7 cellular contexts compared by ENCODE assay signal in the genomic region with DNA sequence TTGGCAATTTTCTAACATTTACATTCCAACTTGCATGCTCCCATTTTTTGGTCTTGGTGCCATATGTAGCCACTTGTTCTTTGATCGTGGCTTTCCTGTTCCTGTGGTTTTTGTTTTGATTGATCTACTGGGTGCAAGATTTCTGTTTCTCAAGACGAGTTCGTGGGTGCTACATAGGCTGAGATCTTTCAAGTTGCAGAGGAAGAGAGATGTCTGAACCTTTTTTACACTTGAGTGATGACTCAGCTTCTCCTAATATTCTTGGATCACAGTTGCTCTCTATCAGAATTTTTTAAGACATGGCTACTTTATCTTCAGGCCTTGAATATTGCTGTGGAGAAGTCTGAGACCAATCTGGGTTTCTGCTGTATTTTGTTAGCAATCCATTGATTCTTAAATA.
DNase-seq lines count a peak whose midpoint lies in the region; ATAC-seq and TF ChIP-seq lines count a peak whose summit lies in the region.
"Not testable (repeated sequence)": the region's sequence is repeated elsewhere in the genome, so short reads cannot be mapped to it uniquely, and the experiment has no call there.

No MANE protein-coding gene starts in this region.

- not testable (repeated sequence) for H2AFZ ChIP-seq in OCI-LY3 (ENCODE audit: low read depth, low read length)

- CTCF ChIA-PET in activated CD4-positive, alpha-beta T cell treated with anti-CD3 and anti-CD28 coated beads, Interleukin-2, amount 10 ng/mL, durations not matched to agents 7 days and 5 days (lab: Charles Lee), result not testable (repeated sequence)

- H4K20me1 ChIP-seq in OCI-LY3 (ENCODE audit: insufficient read depth, low read length), result not testable (repeated sequence)

- H3K9me3 ChIP-seq in OCI-LY3 (ENCODE audit: insufficient read depth, low read length), result not testable (repeated sequence)

- not testable (repeated sequence) for DNase-seq in activated CD4-positive, alpha-beta T cell treated with anti-CD3 and anti-CD28 coated beads, Interleukin-2, amount 10 ng/mL, durations not matched to agents 7 days and 5 days; Right ventricle myocardium superior; natural killer cell

- POLR2A ChIA-PET in activated CD4-positive, alpha-beta T cell treated with anti-CD3 and anti-CD28 coated beads, Interleukin-2, amount 10 ng/mL, durations not matched to agents 7 days and 5 days (lab: Charles Lee), result not testable (repeated sequence)

- H3K27ac Mint-ChIP-seq in activated CD4-positive, alpha-beta T cell treated with anti-CD3 and anti-CD28 coated beads, Interleukin-2, amount 10 ng/mL, durations not matched to agents 7 days and 5 days, result peak overlapping the region; percentile 88
- H3K27ac Mint-ChIP-seq in activated naive CD8-positive, alpha-beta T cell, result peak overlapping the region; percentile 91
- peak overlapping the region; percentile 80 to 83 for H3K27ac Mint-ChIP-seq in natural killer cell

- not testable (repeated sequence) for H3K4me1 Mint-ChIP-seq in activated CD4-positive, alpha-beta T cell treated with anti-CD3 and anti-CD28 coated beads, Interleukin-2, amount 10 ng/mL, durations not matched to agents 7 days and 5 days; activated naive CD8-positive, alpha-beta T cell (ENCODE audit: low read depth); natural killer cell

- intact Hi-C loops in Right ventricle myocardium superior (cut with DNase I); natural killer cell (cut with micrococcal nuclease): not testable (repeated sequence)

- peak overlapping the region; percentile 45 for H3K4me2 ChIP-seq in OCI-LY3 (ENCODE audit: low read length)

- H3K27me3 ChIP-seq in OCI-LY3 (ENCODE audit: low read depth, low read length), result not testable (repeated sequence)

- peak; percentile 37 for ATAC-seq in GM18867 (IDR thresholded peaks at IDR 0.05; ENCODE audit: unreplicated experiment)
- ATAC-seq in HG02870 (IDR thresholded peaks at IDR 0.05; ENCODE audit: unreplicated experiment), result peak; percentile 31
- ATAC-seq in Right ventricle myocardium superior (ENCODE audit: poor library complexity), result peak; percentile 59
- peak; percentile 79 to 87 (median 83) for ATAC-seq in natural killer cell

- H3K4me1 ChIP-seq in OCI-LY3 (ENCODE audit: low read length), result not testable (repeated sequence)

- peak overlapping the region; percentile 72 for H3K4me3 Mint-ChIP-seq in activated CD4-positive, alpha-beta T cell treated with anti-CD3 and anti-CD28 coated beads, Interleukin-2, amount 10 ng/mL, durations not matched to agents 7 days and 5 days
- peak overlapping the region; percentile 87 for H3K4me3 Mint-ChIP-seq in activated naive CD8-positive, alpha-beta T cell
- H3K4me3 Mint-ChIP-seq in natural killer cell, result peak overlapping the region; percentile 89

- H3K4me3 ChIP-seq in OCI-LY3 (ENCODE audit: low read length), result 0 out of 2 replicates have a peak overlapping the region, but pooled peaks have one; percentile 37

- not testable (repeated sequence) for H3K36me3 ChIP-seq in OCI-LY3 (replicated peaks; ENCODE audit: low read depth, low read length)

- not testable (repeated sequence) for H3K79me2 ChIP-seq in OCI-LY3 (ENCODE audit: low read length)

- not testable (repeated sequence) for TF ChIP-seq CTCF in OCI-LY3 (IDR thresholded peaks at IDR 0.05; ENCODE audit: low read depth, low read length); natural killer cell (IDR thresholded peaks at IDR 0.05)

- not testable (repeated sequence) for H3K27me3 Mint-ChIP-seq in activated CD4-positive, alpha-beta T cell treated with anti-CD3 and anti-CD28 coated beads, Interleukin-2, amount 10 ng/mL, durations not matched to agents 7 days and 5 days; activated naive CD8-positive, alpha-beta T cell; natural killer cell (ENCODE audit: low read depth in 2 of 2)

- peak overlapping the region; percentile 48 for H3K27ac ChIP-seq in OCI-LY3 (ENCODE audit: low read length)

- H3K9me3 Mint-ChIP-seq in activated CD4-positive, alpha-beta T cell treated with anti-CD3 and anti-CD28 coated beads, Interleukin-2, amount 10 ng/mL, durations not matched to agents 7 days and 5 days; activated naive CD8-positive, alpha-beta T cell (ENCODE audit: low read depth); natural killer cell: not testable (repeated sequence)

- not testable (repeated sequence) for H3K9ac ChIP-seq in OCI-LY3 (ENCODE audit: low read length)

- H3K36me3 Mint-ChIP-seq in activated CD4-positive, alpha-beta T cell treated with anti-CD3 and anti-CD28 coated beads, Interleukin-2, amount 10 ng/mL, durations not matched to agents 7 days and 5 days (ENCODE audit: low read depth); activated naive CD8-positive, alpha-beta T cell; natural killer cell: not testable (repeated sequence)

Comparison
In these comparisons a context has a peak if more than half of its experiments do, and no peak if none do; other contexts are left out.
1. ATAC-seq: peak in every context shown above with its lines; median percentile 83 in natural killer cell; 59 in Right ventricle myocardium superior; 37 in GM18867; 31 in HG02870.